In the genomic region with DNA sequence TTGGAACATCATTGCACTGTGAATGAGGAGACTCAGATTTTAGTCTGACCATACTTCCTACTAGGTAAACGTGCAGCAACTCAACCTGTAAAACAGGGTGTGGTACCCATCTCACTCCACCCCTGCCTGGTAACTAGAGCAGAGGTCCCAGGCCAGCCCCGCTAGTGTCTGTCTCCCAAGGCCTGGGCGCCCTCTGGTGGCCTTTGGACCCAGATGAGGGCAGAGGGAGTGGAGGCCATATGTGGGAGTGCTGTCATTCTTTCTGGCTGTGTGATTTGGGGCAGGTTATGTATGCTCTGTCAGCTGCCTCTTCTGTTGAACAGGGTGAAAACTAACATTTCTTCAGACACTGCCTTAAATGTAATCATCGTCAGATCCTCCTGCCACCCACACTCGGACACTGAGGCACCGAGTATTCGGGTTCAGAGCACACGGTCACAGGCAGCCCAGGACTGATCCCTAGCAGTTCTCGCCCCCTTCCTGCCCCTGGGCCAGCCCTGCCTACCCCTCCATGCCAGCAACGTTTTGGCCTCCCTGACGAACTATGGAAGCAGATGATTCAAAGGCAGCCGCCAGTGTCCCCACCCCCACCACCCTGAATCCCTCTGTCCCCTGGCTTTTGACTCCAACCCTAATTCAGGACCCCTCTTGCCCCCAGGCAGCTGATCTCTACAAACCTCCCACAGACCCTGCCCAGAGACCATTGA, we compare ENCODE assay signal across 1 cellular context.
TF ChIP-seq lines count a peak whose summit lies in the region.

No MANE protein-coding gene starts in this region.

TF ChIP-seq in HEK293, 187 proteins besides CTCF, POLR2A, EP300 and RAD21 (continued from another document and continues in another):
- TF ChIP-seq, protein P1, sequence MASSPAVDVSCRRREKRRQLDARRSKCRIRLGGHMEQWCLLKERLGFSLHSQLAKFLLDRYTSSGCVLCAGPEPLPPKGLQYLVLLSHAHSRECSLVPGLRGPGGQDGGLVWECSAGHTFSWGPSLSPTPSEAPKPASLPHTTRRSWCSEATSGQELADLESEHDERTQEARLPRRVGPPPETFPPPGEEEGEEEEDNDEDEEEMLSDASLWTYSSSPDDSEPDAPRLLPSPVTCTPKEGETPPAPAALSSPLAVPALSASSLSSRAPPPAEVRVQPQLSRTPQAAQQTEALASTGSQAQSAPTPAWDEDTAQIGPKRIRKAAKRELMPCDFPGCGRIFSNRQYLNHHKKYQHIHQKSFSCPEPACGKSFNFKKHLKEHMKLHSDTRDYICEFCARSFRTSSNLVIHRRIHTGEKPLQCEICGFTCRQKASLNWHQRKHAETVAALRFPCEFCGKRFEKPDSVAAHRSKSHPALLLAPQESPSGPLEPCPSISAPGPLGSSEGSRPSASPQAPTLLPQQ (tag by site-specific recombination; IDR thresholded peaks at IDR 0.05), result no peak
- TF ChIP-seq, protein P2, sequence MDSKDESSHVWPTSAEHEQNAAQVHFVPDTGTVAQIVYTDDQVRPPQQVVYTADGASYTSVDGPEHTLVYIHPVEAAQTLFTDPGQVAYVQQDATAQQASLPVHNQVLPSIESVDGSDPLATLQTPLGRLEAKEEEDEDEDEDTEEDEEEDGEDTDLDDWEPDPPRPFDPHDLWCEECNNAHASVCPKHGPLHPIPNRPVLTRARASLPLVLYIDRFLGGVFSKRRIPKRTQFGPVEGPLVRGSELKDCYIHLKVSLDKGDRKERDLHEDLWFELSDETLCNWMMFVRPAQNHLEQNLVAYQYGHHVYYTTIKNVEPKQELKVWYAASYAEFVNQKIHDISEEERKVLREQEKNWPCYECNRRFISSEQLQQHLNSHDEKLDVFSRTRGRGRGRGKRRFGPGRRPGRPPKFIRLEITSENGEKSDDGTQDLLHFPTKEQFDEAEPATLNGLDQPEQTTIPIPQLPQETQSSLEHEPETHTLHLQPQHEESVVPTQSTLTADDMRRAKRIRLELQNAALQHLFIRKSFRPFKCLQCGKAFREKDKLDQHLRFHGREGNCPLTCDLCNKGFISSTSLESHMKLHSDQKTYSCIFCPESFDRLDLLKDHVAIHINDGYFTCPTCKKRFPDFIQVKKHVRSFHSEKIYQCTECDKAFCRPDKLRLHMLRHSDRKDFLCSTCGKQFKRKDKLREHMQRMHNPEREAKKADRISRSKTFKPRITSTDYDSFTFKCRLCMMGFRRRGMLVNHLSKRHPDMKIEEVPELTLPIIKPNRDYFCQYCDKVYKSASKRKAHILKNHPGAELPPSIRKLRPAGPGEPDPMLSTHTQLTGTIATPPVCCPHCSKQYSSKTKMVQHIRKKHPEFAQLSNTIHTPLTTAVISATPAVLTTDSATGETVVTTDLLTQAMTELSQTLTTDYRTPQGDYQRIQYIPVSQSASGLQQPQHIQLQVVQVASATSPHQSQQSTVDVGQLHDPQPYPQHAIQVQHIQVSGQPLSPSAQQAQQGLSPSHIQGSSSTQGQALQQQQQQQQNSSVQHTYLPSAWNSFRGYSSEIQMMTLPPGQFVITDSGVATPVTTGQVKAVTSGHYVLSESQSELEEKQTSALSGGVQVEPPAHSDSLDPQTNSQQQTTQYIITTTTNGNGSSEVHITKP (tag by site-specific recombination; IDR thresholded peaks at IDR 0.05), result no peak
- TF ChIP-seq, protein P3, sequence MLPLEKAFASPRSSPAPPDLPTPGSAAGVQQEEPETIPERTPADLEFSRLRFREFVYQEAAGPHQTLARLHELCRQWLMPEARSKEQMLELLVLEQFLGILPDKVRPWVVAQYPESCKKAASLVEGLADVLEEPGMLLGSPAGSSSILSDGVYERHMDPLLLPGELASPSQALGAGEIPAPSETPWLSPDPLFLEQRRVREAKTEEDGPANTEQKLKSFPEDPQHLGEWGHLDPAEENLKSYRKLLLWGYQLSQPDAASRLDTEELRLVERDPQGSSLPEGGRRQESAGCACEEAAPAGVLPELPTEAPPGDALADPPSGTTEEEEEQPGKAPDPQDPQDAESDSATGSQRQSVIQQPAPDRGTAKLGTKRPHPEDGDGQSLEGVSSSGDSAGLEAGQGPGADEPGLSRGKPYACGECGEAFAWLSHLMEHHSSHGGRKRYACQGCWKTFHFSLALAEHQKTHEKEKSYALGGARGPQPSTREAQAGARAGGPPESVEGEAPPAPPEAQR (tag by site-specific recombination; IDR thresholded peaks at IDR 0.05), result no peak
- peak; percentile 41 for TF ChIP-seq ZFHX2 (tag by site-specific recombination; conservative IDR thresholded peaks at IDR 0.05)
- TF ChIP-seq, protein P4, sequence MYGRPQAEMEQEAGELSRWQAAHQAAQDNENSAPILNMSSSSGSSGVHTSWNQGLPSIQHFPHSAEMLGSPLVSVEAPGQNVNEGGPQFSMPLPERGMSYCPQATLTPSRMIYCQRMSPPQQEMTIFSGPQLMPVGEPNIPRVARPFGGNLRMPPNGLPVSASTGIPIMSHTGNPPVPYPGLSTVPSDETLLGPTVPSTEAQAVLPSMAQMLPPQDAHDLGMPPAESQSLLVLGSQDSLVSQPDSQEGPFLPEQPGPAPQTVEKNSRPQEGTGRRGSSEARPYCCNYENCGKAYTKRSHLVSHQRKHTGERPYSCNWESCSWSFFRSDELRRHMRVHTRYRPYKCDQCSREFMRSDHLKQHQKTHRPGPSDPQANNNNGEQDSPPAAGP (tag by site-specific recombination; IDR thresholded peaks at IDR 0.05), result peak; percentile 32; the same call in 1 of the 2 replicates
- TF ChIP-seq KLF1 (tag by site-specific recombination; IDR thresholded peaks at IDR 0.05), result peak; percentile 76
- TF ChIP-seq BCL11B (tag by site-specific recombination; IDR thresholded peaks at IDR 0.05; ENCODE audit: low read depth), result no peak
- no peak for TF ChIP-seq ZNF211 (tag by site-specific recombination; IDR thresholded peaks at IDR 0.05; ENCODE audit: low read depth)
- TF ChIP-seq KLF8 (tag by site-specific recombination; IDR thresholded peaks at IDR 0.05), result 0 out of 2 replicates have a peak, but pooled peaks have one; percentile 29
- no peak for TF ChIP-seq GLIS2 (tag by site-specific recombination; IDR thresholded peaks at IDR 0.05)
- peak; percentile 18; the same call in 1 of the 2 replicates for TF ChIP-seq ZNF585B (tag by site-specific recombination; IDR thresholded peaks at IDR 0.05)
- TF ChIP-seq MYNN (tag by site-specific recombination; IDR thresholded peaks at IDR 0.05; ENCODE audit: borderline replicate concordance), result no peak
- TF ChIP-seq ZNF354C (tag by site-specific recombination; IDR thresholded peaks at IDR 0.05; ENCODE audit: borderline replicate concordance, low read depth), result no peak
- no peak for TF ChIP-seq YY1 (tag by site-specific recombination; IDR thresholded peaks at IDR 0.05)
- TF ChIP-seq ZNF514 (tag by site-specific recombination; IDR thresholded peaks at IDR 0.05), result no peak
- no peak for TF ChIP-seq ZNF404 (tag by site-specific recombination; IDR thresholded peaks at IDR 0.05)
- TF ChIP-seq, protein P5, sequence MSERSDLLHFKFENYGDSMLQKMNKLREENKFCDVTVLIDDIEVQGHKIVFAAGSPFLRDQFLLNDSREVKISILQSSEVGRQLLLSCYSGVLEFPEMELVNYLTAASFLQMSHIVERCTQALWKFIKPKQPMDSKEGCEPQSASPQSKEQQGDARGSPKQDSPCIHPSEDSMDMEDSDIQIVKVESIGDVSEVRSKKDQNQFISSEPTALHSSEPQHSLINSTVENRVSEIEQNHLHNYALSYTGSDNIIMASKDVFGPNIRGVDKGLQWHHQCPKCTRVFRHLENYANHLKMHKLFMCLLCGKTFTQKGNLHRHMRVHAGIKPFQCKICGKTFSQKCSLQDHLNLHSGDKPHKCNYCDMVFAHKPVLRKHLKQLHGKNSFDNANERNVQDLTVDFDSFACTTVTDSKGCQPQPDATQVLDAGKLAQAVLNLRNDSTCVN (tag by site-specific recombination; optimal IDR thresholded peaks at IDR 0.05), result no peak
- no peak for TF ChIP-seq ZNF530 (tag by site-specific recombination; IDR thresholded peaks at IDR 0.05; ENCODE audit: low read depth)
- TF ChIP-seq, protein P6, sequence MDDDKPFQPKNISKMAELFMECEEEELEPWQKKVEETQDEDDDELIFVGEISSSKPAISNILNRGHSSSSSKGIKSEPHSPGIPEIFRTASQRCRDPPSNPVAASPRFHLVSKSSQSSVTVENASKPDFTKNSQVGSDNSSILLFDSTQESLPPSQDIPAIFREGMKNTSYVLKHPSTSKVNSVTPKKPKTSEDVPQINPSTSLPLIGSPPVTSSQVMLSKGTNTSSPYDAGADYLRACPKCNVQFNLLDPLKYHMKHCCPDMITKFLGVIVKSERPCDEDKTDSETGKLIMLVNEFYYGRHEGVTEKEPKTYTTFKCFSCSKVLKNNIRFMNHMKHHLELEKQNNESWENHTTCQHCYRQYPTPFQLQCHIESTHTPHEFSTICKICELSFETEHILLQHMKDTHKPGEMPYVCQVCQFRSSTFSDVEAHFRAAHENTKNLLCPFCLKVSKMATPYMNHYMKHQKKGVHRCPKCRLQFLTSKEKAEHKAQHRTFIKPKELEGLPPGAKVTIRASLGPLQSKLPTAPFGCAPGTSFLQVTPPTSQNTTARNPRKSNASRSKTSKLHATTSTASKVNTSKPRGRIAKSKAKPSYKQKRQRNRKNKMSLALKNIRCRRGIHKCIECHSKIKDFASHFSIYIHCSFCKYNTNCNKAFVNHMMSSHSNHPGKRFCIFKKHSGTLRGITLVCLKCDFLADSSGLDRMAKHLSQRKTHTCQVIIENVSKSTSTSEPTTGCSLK (tag by site-specific recombination; IDR thresholded peaks at IDR 0.05), result no peak
- no peak for TF ChIP-seq ZNF707 (tag by site-specific recombination; IDR thresholded peaks at IDR 0.05)
- TF ChIP-seq, protein P7, sequence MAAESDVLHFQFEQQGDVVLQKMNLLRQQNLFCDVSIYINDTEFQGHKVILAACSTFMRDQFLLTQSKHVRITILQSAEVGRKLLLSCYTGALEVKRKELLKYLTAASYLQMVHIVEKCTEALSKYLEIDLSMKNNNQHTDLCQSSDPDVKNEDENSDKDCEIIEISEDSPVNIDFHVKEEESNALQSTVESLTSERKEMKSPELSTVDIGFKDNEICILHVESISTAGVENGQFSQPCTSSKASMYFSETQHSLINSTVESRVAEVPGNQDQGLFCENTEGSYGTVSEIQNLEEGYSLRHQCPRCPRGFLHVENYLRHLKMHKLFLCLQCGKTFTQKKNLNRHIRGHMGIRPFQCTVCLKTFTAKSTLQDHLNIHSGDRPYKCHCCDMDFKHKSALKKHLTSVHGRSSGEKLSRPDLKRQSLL (tag by site-specific recombination; IDR thresholded peaks at IDR 0.05), result no peak
- no peak for TF ChIP-seq ZNF10 (tag by site-specific recombination; IDR thresholded peaks at IDR 0.05)
- TF ChIP-seq RBAK (tag by site-specific recombination; IDR thresholded peaks at IDR 0.05), result no peak
- no peak for TF ChIP-seq ZNF670 (tag by site-specific recombination; IDR thresholded peaks at IDR 0.05; ENCODE audit: low read depth)
- TF ChIP-seq ZNF341 (tag by site-specific recombination; IDR thresholded peaks at IDR 0.05; ENCODE audit: low read depth), result peak; percentile 80
- TF ChIP-seq ZNF169 (tag by site-specific recombination; IDR thresholded peaks at IDR 0.05), result no peak
- TF ChIP-seq ZBTB20 (tag by site-specific recombination; IDR thresholded peaks at IDR 0.05), result no peak
- no peak for TF ChIP-seq ZNF292 (tag by site-specific recombination; IDR thresholded peaks at IDR 0.05; ENCODE audit: borderline replicate concordance, low read depth)
- TF ChIP-seq ZNF433 (tag by site-specific recombination; IDR thresholded peaks at IDR 0.05; ENCODE audit: low read depth), result no peak
- peak; percentile 54; the same call in 1 of the 2 replicates for TF ChIP-seq ZNF600 (tag by site-specific recombination; IDR thresholded peaks at IDR 0.05)
- TF ChIP-seq SCRT2 (tag by site-specific recombination; IDR thresholded peaks at IDR 0.05), result no peak
- no peak for TF ChIP-seq ZNF792 (tag by site-specific recombination; IDR thresholded peaks at IDR 0.05)
- TF ChIP-seq MZF1 (tag by site-specific recombination; IDR thresholded peaks at IDR 0.05; ENCODE audit: borderline replicate concordance), result no peak
- TF ChIP-seq WT1 (tag by site-specific recombination; IDR thresholded peaks at IDR 0.05), result no peak
- TF ChIP-seq ZNF24 (tag by site-specific recombination; IDR thresholded peaks at IDR 0.05), result no peak
- TF ChIP-seq, protein P8, sequence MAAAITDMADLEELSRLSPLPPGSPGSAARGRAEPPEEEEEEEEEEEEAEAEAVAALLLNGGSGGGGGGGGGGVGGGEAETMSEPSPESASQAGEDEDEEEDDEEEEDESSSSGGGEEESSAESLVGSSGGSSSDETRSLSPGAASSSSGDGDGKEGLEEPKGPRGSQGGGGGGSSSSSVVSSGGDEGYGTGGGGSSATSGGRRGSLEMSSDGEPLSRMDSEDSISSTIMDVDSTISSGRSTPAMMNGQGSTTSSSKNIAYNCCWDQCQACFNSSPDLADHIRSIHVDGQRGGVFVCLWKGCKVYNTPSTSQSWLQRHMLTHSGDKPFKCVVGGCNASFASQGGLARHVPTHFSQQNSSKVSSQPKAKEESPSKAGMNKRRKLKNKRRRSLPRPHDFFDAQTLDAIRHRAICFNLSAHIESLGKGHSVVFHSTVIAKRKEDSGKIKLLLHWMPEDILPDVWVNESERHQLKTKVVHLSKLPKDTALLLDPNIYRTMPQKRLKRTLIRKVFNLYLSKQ (tag by site-specific recombination; IDR thresholded peaks at IDR 0.05; ENCODE audit: borderline replicate concordance), result no peak
- TF ChIP-seq ZFP41 (tag by site-specific recombination; IDR thresholded peaks at IDR 0.05; ENCODE audit: borderline replicate concordance), result no peak
- TF ChIP-seq ZNF121 (tag by site-specific recombination; IDR thresholded peaks at IDR 0.05), result no peak
- TF ChIP-seq HOXA7 (CRISPR knock-in tag; IDR thresholded peaks at IDR 0.05; ENCODE audit: borderline replicate concordance), result no peak
- TF ChIP-seq ZBTB48 (tag by site-specific recombination; IDR thresholded peaks at IDR 0.05), result peak; percentile 71
- no peak for TF ChIP-seq ZSCAN23 (tag by site-specific recombination; IDR thresholded peaks at IDR 0.05)
- peak; percentile 67 for TF ChIP-seq ZNF660 (tag by site-specific recombination; IDR thresholded peaks at IDR 0.05)
- TF ChIP-seq EGR2 (tag by site-specific recombination; IDR thresholded peaks at IDR 0.05; ENCODE audit: low read depth), result peak; percentile 24; the same call in 1 of the 2 replicates
- peak; percentile 10; the same call in 1 of the 2 replicates for TF ChIP-seq ZNF629 (tag by site-specific recombination; IDR thresholded peaks at IDR 0.05)
- TF ChIP-seq, protein P9, sequence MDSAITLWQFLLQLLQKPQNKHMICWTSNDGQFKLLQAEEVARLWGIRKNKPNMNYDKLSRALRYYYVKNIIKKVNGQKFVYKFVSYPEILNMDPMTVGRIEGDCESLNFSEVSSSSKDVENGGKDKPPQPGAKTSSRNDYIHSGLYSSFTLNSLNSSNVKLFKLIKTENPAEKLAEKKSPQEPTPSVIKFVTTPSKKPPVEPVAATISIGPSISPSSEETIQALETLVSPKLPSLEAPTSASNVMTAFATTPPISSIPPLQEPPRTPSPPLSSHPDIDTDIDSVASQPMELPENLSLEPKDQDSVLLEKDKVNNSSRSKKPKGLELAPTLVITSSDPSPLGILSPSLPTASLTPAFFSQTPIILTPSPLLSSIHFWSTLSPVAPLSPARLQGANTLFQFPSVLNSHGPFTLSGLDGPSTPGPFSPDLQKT (IDR thresholded peaks at IDR 0.05; ENCODE audit: borderline replicate concordance, low read depth, low read length), result no peak
- TF ChIP-seq SETDB1 (IDR thresholded peaks at IDR 0.05; ENCODE audit: insufficient read length, low read length), result no peak
- no peak for TF ChIP-seq ZFP3 (tag by site-specific recombination; IDR thresholded peaks at IDR 0.05; ENCODE audit: low read depth)
- peak; percentile 90; the same call in 1 of the 2 replicates for TF ChIP-seq ZSCAN30 (tag by site-specific recombination; IDR thresholded peaks at IDR 0.05)
- TF ChIP-seq ZBTB17 (tag by site-specific recombination; IDR thresholded peaks at IDR 0.05), result 0 out of 2 replicates have a peak, but pooled peaks have one; percentile 24
